ENCODE assay signal across 1 cellular context in genomic region chr18:63234432-63234831, GRCh38.
TF ChIP-seq lines count a peak whose summit lies in the region.

No MANE protein-coding gene starts in this region.

TF ChIP-seq in GM12878, 131 proteins besides CTCF, POLR2A, EP300 and RAD21 (continued from another document):
- TF ChIP-seq USF1 (IDR thresholded peaks at IDR 0.05; ENCODE audit: borderline replicate concordance, extremely low read length, insufficient read depth, low read depth, low read length) = no peak
- TF ChIP-seq PAX8 (IDR thresholded peaks at IDR 0.05) = no peak
- TF ChIP-seq BCL11A (IDR thresholded peaks at IDR 0.05; ENCODE audit: low read depth, low read length) = no peak
- TF ChIP-seq BMI1 (IDR thresholded peaks at IDR 0.05; ENCODE audit: borderline replicate concordance) = no peak
- TF ChIP-seq, protein P1, sequence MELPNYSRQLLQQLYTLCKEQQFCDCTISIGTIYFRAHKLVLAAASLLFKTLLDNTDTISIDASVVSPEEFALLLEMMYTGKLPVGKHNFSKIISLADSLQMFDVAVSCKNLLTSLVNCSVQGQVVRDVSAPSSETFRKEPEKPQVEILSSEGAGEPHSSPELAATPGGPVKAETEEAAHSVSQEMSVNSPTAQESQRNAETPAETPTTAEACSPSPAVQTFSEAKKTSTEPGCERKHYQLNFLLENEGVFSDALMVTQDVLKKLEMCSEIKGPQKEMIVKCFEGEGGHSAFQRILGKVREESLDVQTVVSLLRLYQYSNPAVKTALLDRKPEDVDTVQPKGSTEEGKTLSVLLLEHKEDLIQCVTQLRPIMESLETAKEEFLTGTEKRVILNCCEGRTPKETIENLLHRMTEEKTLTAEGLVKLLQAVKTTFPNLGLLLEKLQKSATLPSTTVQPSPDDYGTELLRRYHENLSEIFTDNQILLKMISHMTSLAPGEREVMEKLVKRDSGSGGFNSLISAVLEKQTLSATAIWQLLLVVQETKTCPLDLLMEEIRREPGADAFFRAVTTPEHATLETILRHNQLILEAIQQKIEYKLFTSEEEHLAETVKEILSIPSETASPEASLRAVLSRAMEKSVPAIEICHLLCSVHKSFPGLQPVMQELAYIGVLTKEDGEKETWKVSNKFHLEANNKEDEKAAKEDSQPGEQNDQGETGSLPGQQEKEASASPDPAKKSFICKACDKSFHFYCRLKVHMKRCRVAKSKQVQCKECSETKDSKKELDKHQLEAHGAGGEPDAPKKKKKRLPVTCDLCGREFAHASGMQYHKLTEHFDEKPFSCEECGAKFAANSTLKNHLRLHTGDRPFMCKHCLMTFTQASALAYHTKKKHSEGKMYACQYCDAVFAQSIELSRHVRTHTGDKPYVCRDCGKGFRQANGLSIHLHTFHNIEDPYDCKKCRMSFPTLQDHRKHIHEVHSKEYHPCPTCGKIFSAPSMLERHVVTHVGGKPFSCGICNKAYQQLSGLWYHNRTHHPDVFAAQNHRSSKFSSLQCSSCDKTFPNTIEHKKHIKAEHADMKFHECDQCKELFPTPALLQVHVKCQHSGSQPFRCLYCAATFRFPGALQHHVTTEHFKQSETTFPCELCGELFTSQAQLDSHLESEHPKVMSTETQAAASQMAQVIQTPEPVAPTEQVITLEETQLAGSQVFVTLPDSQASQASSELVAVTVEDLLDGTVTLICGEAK (IDR thresholded peaks at IDR 0.05; ENCODE audit: borderline replicate concordance) = no peak
- no peak for TF ChIP-seq NKRF (conservative IDR thresholded peaks at IDR 0.05)
- TF ChIP-seq NR2C1 (IDR thresholded peaks at IDR 0.05) = no peak
- TF ChIP-seq, protein P2, sequence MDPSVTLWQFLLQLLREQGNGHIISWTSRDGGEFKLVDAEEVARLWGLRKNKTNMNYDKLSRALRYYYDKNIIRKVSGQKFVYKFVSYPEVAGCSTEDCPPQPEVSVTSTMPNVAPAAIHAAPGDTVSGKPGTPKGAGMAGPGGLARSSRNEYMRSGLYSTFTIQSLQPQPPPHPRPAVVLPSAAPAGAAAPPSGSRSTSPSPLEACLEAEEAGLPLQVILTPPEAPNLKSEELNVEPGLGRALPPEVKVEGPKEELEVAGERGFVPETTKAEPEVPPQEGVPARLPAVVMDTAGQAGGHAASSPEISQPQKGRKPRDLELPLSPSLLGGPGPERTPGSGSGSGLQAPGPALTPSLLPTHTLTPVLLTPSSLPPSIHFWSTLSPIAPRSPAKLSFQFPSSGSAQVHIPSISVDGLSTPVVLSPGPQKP (IDR thresholded peaks at IDR 0.05; ENCODE audit: low read depth, low read length) = no peak
- no peak for TF ChIP-seq IKZF1 (conservative IDR thresholded peaks at IDR 0.05)
- TF ChIP-seq ZNF687 (IDR thresholded peaks at IDR 0.05) = no peak
- no peak for TF ChIP-seq SREBF1 (IDR thresholded peaks at IDR 0.05; ENCODE audit: low read length)
TF ChIP-seq in GM12878: peak in this region for 0.
